Comparison of ENCODE assay signal across 8 cellular contexts in genomic region chr10:90911133-90912048, GRCh38. TPM values are rescaled to one million over a fixed set of nuclear protein-coding genes. Genes with fewer than 3 reads are reported as not detected.
DNase-seq lines count a peak whose midpoint lies in the region; ATAC-seq and TF ChIP-seq lines count a peak whose summit lies in the region.
"Not testable (repeated sequence)": the region's sequence is repeated elsewhere in the genome, so short reads cannot be mapped to it uniquely, and the experiment has no call there.

No MANE protein-coding gene starts in this region.

- peak overlapping the region; percentile 68 for H2AFZ ChIP-seq in mammary epithelial cell (ENCODE audit: low read depth, low read length)

- intact Hi-C loops in mammary epithelial cell (cut with micrococcal nuclease), result loop anchor here (1.0 to 5.0 kb wide), 6 partner anchors 59 to 386 kb away; no protein-coding TSS in a partner anchor

- H3K4me1 ChIP-seq in mammary epithelial cell (ENCODE audit: insufficient read depth, low read length), result peaks cover 14% of the 10 kb centered on the region

- H3K27me3 ChIP-seq in mammary epithelial cell (ENCODE audit: insufficient read depth, low read length), result not testable (repeated sequence)

- not testable (repeated sequence) for H3K79me2 ChIP-seq in mammary epithelial cell (ENCODE audit: insufficient read depth, low read length)

- peak overlapping the region in 1 of 3 experiments; percentile 3 for H3K4me3 ChIP-seq in mammary epithelial cell (replicated peaks in 1 of 3; ENCODE audit: insufficient read depth in 1 of 3, low read depth in 2 of 3, low read length in 3 of 3)

- not testable (repeated sequence) for H4K20me1 ChIP-seq in mammary epithelial cell (ENCODE audit: insufficient read depth, low read length)

- H3K9me3 ChIP-seq in mammary epithelial cell (replicated peaks; ENCODE audit: insufficient read depth, low read length), result not testable (repeated sequence)

- H3K4me2 ChIP-seq in mammary epithelial cell (ENCODE audit: insufficient read depth, low read depth, low read length), result peak overlapping the region; percentile 48

- CTCF ChIA-PET in mammary epithelial cell (lab: Charles Lee; ENCODE audit: low non-redundant PET), result interaction anchor here (0.5 to 0.8 kb wide), 5 partner anchors 10 to 720 kb away, joined by 3 to 13 read pairs (median 3); no protein-coding TSS in a partner anchor

- dilution Hi-C loops in mammary epithelial cell (cut with HindIII; ENCODE audit: low sequenced_read_pairs), result loop anchor here (5.0 kb wide), 1 partner anchor 51 kb away; no protein-coding TSS in a partner anchor

- TF ChIP-seq CTCF in C4-2B (conservative IDR thresholded peaks at IDR 0.05) (peak; percentile 92), mammary epithelial cell (conservative IDR thresholded peaks at IDR 0.05 in 1 of 2, IDR thresholded peaks at IDR 0.05 in 1 of 2; ENCODE audit: extremely low read depth in 1 of 2, insufficient read depth in 1 of 2, low read depth in 1 of 2, low read length in 2 of 2) (peak; percentile 78 to 84)

- H3K9ac ChIP-seq in mammary epithelial cell (ENCODE audit: insufficient read depth, low read length), result peak overlapping the region; percentile 9

- not testable (repeated sequence) for BruUV-seq in mammary epithelial cell (replicated peaks; lab: Mats Ljungman, UMichigan)

- peak; percentile 77 for ATAC-seq in GM19372 (IDR thresholded peaks at IDR 0.05; ENCODE audit: low read depth, unreplicated experiment)
- ATAC-seq in HG03469 (IDR thresholded peaks at IDR 0.05; ENCODE audit: unreplicated experiment), result peak; percentile 84

- H3K36me3 ChIP-seq in mammary epithelial cell (ENCODE audit: insufficient read depth, low read length), result not testable (repeated sequence)

- in situ Hi-C loops in mammary epithelial cell (cut with MboI; ENCODE audit: low sequenced_read_pairs in 2 of 2), result not testable (repeated sequence)

- 22% methylated on average over 11 of the region's 12 CpGs for WGBS in mammary epithelial cell (ENCODE audit: low coverage, missing lambda C conversion rate)

- H3K27ac ChIP-seq in C4-2B, result not testable (repeated sequence)
- peak overlapping the region; percentile 30 for H3K27ac ChIP-seq in mammary epithelial cell (ENCODE audit: insufficient read depth, low read depth, low read length)

- peak; percentile 6 to 69 for DNase-seq in NCI-H446 (lab: John Stamatoyannopoulos, UW)
- DNase-seq in activated CD4-positive, CD25-positive, alpha-beta regulatory T cell (lab: John Stamatoyannopoulos, UW), result peak in 3 of 4 experiments; percentile 1 to 19 (median 1)
- peak; percentile 66 for DNase-seq in mammary epithelial cell
- DNase-seq in islet precursor cell, result peak; percentile 94
- DNase-seq in stimulated activated CD4-positive, alpha-beta T cell treated with anti-CD3 and anti-CD28 coated beads, Interleukin-15, amount 100 ng/mL, for 24 hours, result peak; percentile 58

RNA-seq across cellular contexts. Expression of gene ANKRD1, which starts 9.5 kb away (rescaled TPM):
- 10 to 100 TPM in 1 of 2 donors, not detected in 1; 60.7 TPM for total RNA-seq in mammary epithelial cell
- polyA plus RNA-seq in mammary epithelial cell, result 0.16 TPM
- polyA minus RNA-seq in mammary epithelial cell, result not detected

RNA-seq across cellular contexts. Expression of gene RPP30, which starts 39.6 kb away (rescaled TPM):
- total RNA-seq in mammary epithelial cell, result 10 to 100 TPM; 32.3 to 38.8 TPM
- polyA plus RNA-seq in mammary epithelial cell, result 29.7 TPM
- 50.3 TPM for polyA minus RNA-seq in mammary epithelial cell

RNA-seq across cellular contexts. Expression of gene HTR7, which starts 53.6 kb away (rescaled TPM):
- 10 to 100 TPM; 20.2 to 24.1 TPM for total RNA-seq in mammary epithelial cell
- polyA plus RNA-seq in mammary epithelial cell, result 19.5 TPM
- 14.0 TPM for polyA minus RNA-seq in mammary epithelial cell

Comparison
In these comparisons a context has a peak if more than half of its experiments do, and no peak if none do; other contexts are left out.
1. DNase-seq: peak in every context shown above with its lines; median percentile 94 in islet precursor cell; 66 in mammary epithelial cell; 58 in stimulated activated CD4-positive, alpha-beta T cell treated with anti-CD3 and anti-CD28 coated beads, Interleukin-15, amount 100 ng/mL, for 24 hours; 38 in NCI-H446; 1 in activated CD4-positive, CD25-positive, alpha-beta regulatory T cell.